In the genomic region with DNA sequence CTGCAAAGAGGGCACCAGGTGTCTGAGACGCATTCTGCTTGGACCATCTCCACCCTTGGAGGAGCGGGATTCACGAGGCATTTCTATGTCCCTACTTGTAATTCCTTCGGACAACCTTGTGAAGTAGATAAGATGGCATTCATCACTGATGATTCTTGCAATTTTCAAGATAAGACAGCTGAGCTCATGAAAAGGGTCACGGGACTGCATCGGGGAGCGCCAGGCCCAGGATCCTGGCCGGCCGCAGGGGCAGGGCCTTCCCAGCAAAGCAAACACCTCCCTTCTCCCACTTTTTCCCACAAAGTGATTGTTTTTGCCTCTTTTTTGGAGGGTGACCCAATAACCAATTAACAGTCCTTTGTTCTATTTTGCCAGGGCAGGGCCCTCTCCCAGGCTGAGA, we compare ENCODE assay signal across 24 cellular contexts. TPM values are rescaled to one million over a fixed set of nuclear protein-coding genes. Genes with fewer than 3 reads are reported as not detected.
A peak's percentile ranks its signal among the peaks of the same experiment; 100 is the strongest.
DNase-seq lines count a peak whose midpoint lies in the region; ATAC-seq and TF ChIP-seq lines count a peak whose summit lies in the region.
"Had no signal": no experiment of that assay in that cellular context is flagged by ENCODE, and none has a peak within 500 bp of the region (broad histone marks: within the 10 kb centered on the region; RNA-seq: fewer than 3 reads in every experiment).

No MANE protein-coding gene starts in this region.

- peaks cover 0 to 8% (median 0%) of the 10 kb centered on the region in 4 donors for H3K4me1 ChIP-seq in Peyer's patch

- H3K9me3 Mint-ChIP-seq in activated naive CD4-positive, alpha-beta T cell treated with anti-CD3 and anti-CD28 coated beads, Interleukin-2, amount 10 ng/mL, durations not matched to agents 7 days and 5 days, result no peaks in the 10 kb centered on the region
- no peaks in the 10 kb centered on the region for H3K9me3 Mint-ChIP-seq in activated naive CD4-positive, alpha-beta T cell treated with anti-CD3 and anti-CD28 coated beads, Interleukin-2, amount 50 U/mL, for 72 hours
- no peaks in the 10 kb centered on the region for H3K9me3 Mint-ChIP-seq in activated naive CD8-positive, alpha-beta T cell treated with anti-CD3 and anti-CD28 coated beads, Interleukin-2, amount 10 ng/mL, durations not matched to agents 7 days and 5 days
- H3K9me3 Mint-ChIP-seq in mesothelial cell of epicardium, result no peaks in the 10 kb centered on the region
- no peaks in the 10 kb centered on the region for H3K9me3 Mint-ChIP-seq in stimulated activated naive CD8-positive, alpha-beta T cell treated with anti-CD3 and anti-CD28 coated beads, Interleukin-15, amount 100 ng/mL, for 72 hours
- H3K9me3 Mint-ChIP-seq: activated T-cell treated with anti-CD3 and anti-CD28 coated beads, Interleukin-2, amount 50 U/mL, for 72 hours had no signal

- H3K27ac Mint-ChIP-seq in activated naive CD4-positive, alpha-beta T cell treated with anti-CD3 and anti-CD28 coated beads, Interleukin-2, amount 10 ng/mL, durations not matched to agents 7 days and 5 days, result peak overlapping the region; percentile 62
- peak overlapping the region in 1 of 2 donors; percentile 92 for H3K27ac Mint-ChIP-seq in activated naive CD4-positive, alpha-beta T cell treated with anti-CD3 and anti-CD28 coated beads, Interleukin-2, amount 50 U/mL, for 72 hours
- peak overlapping the region; percentile 81 for H3K27ac Mint-ChIP-seq in activated naive CD8-positive, alpha-beta T cell treated with anti-CD3 and anti-CD28 coated beads, Interleukin-2, amount 10 ng/mL, durations not matched to agents 7 days and 5 days
- peak overlapping the region; percentile 97 for H3K27ac Mint-ChIP-seq in mesothelial cell of epicardium
- H3K27ac Mint-ChIP-seq in stimulated activated naive CD8-positive, alpha-beta T cell treated with anti-CD3 and anti-CD28 coated beads, Interleukin-15, amount 100 ng/mL, for 72 hours, result no peak overlapping the region
- H3K27ac Mint-ChIP-seq: activated T-cell treated with anti-CD3 and anti-CD28 coated beads, Interleukin-2, amount 50 U/mL, for 72 hours had no signal

- no peak overlapping the region for H3K27ac ChIP-seq in Peyer's patch
- H3K27ac ChIP-seq: KMS-11, pancreas, SJSA1, WERI-Rb-1 had no signal

- CTCF ChIA-PET in activated naive CD4-positive, alpha-beta T cell treated with anti-CD3 and anti-CD28 coated beads, Interleukin-2, amount 10 ng/mL, durations not matched to agents 7 days and 5 days (lab: Charles Lee), result interaction anchor here (1.0 to 2.1 kb wide), 2 partner anchors 131 to 132 kb away, joined by 3 to 8 read pairs; no protein-coding TSS in a partner anchor

- peaks cover 0 to 7% (median 0%) of the 10 kb centered on the region in 3 donors for H3K36me3 ChIP-seq in Peyer's patch
- H3K36me3 ChIP-seq: pancreas, SJSA1 had no signal

- no peak for DNase-seq in activated naive CD4-positive, alpha-beta T cell treated with anti-CD3 and anti-CD28 coated beads, Interleukin-2, amount 10 ng/mL, durations not matched to agents 7 days and 5 days
- no peak for DNase-seq in activated naive CD4-positive, alpha-beta T cell treated with anti-CD3 and anti-CD28 coated beads, Interleukin-2, amount 50 U/mL, for 72 hours (ENCODE audit: low spot score in 2 of 2)
- no peak for DNase-seq in activated naive CD8-positive, alpha-beta T cell treated with anti-CD3 and anti-CD28 coated beads, Interleukin-2, amount 10 ng/mL, durations not matched to agents 7 days and 5 days
- no peak for DNase-seq in mesothelial cell of epicardium (ENCODE audit: low spot score in 2 of 2, unreplicated experiment in 2 of 2)
- DNase-seq in NCI-H69 (lab: John Stamatoyannopoulos, UW), result no peak
- DNase-seq in Peyer's patch, result no peak
- DNase-seq in LoVo (ENCODE audit: low spot score), result no peak
- DNase-seq in stimulated activated naive CD8-positive, alpha-beta T cell treated with anti-CD3 and anti-CD28 coated beads, Interleukin-15, amount 100 ng/mL, for 72 hours, result no peak
- DNase-seq: activated CD8-positive, alpha-beta memory T cell treated with anti-CD3 and anti-CD28 coated beads for 24 hours; activated T-cell treated with anti-CD3 and anti-CD28 coated beads, Interleukin-2, amount 50 U/mL, for 72 hours; caudate nucleus; NCI-H187; NCI-H2227 treated with DMSO at 0.1 percent for 48 hours; pancreas had no signal

- TF ChIP-seq POLR2A in Peyer's patch (IDR thresholded peaks at IDR 0.05), result no peak

- POLR2A ChIA-PET in activated naive CD8-positive, alpha-beta T cell treated with anti-CD3 and anti-CD28 coated beads, Interleukin-2, amount 10 ng/mL, durations not matched to agents 7 days and 5 days (lab: Charles Lee), result interaction anchor here (0.6 to 12.9 kb wide), 24 partner anchors 8 to 156 kb away, joined by 3 to 247 read pairs (median 5); a partner anchor contains a TSS

- peaks cover 66% of the 10 kb centered on the region for H3K4me1 Mint-ChIP-seq in activated naive CD4-positive, alpha-beta T cell treated with anti-CD3 and anti-CD28 coated beads, Interleukin-2, amount 10 ng/mL, durations not matched to agents 7 days and 5 days
- H3K4me1 Mint-ChIP-seq in activated naive CD8-positive, alpha-beta T cell treated with anti-CD3 and anti-CD28 coated beads, Interleukin-2, amount 10 ng/mL, durations not matched to agents 7 days and 5 days, result peaks cover 65% of the 10 kb centered on the region
- peaks cover 62% of the 10 kb centered on the region for H3K4me1 Mint-ChIP-seq in mesothelial cell of epicardium
- H3K4me1 Mint-ChIP-seq in stimulated activated naive CD8-positive, alpha-beta T cell treated with anti-CD3 and anti-CD28 coated beads, Interleukin-15, amount 100 ng/mL, for 72 hours, result peaks cover 76% of the 10 kb centered on the region

- H3K27me3 Mint-ChIP-seq in activated naive CD4-positive, alpha-beta T cell treated with anti-CD3 and anti-CD28 coated beads, Interleukin-2, amount 10 ng/mL, durations not matched to agents 7 days and 5 days, result no peaks in the 10 kb centered on the region
- H3K27me3 Mint-ChIP-seq in activated naive CD8-positive, alpha-beta T cell treated with anti-CD3 and anti-CD28 coated beads, Interleukin-2, amount 10 ng/mL, durations not matched to agents 7 days and 5 days, result no peaks in the 10 kb centered on the region
- H3K27me3 Mint-ChIP-seq in mesothelial cell of epicardium (ENCODE audit: low read depth), result no peaks in the 10 kb centered on the region
- no peaks in the 10 kb centered on the region for H3K27me3 Mint-ChIP-seq in stimulated activated naive CD8-positive, alpha-beta T cell treated with anti-CD3 and anti-CD28 coated beads, Interleukin-15, amount 100 ng/mL, for 72 hours

- H3K4me3 ChIP-seq in Peyer's patch, result no peak overlapping the region
- H3K4me3 ChIP-seq: GM12878, heart right ventricle, pancreas, SJSA1 had no signal

- no peaks in the 10 kb centered on the region for H3K9me3 ChIP-seq in Peyer's patch
- H3K9me3 ChIP-seq: heart right ventricle, pancreas, SJSA1 had no signal

- peaks cover 28% of the 10 kb centered on the region for H3K36me3 Mint-ChIP-seq in activated naive CD4-positive, alpha-beta T cell treated with anti-CD3 and anti-CD28 coated beads, Interleukin-2, amount 10 ng/mL, durations not matched to agents 7 days and 5 days
- peaks cover 0 to 20% of the 10 kb centered on the region in 2 donors for H3K36me3 Mint-ChIP-seq in activated naive CD4-positive, alpha-beta T cell treated with anti-CD3 and anti-CD28 coated beads, Interleukin-2, amount 50 U/mL, for 72 hours
- peaks cover 41% of the 10 kb centered on the region for H3K36me3 Mint-ChIP-seq in activated naive CD8-positive, alpha-beta T cell treated with anti-CD3 and anti-CD28 coated beads, Interleukin-2, amount 10 ng/mL, durations not matched to agents 7 days and 5 days
- peaks cover 5% of the 10 kb centered on the region for H3K36me3 Mint-ChIP-seq in mesothelial cell of epicardium

- no peak overlapping the region for H3K4me3 Mint-ChIP-seq in activated naive CD4-positive, alpha-beta T cell treated with anti-CD3 and anti-CD28 coated beads, Interleukin-2, amount 10 ng/mL, durations not matched to agents 7 days and 5 days
- H3K4me3 Mint-ChIP-seq in activated naive CD8-positive, alpha-beta T cell treated with anti-CD3 and anti-CD28 coated beads, Interleukin-2, amount 10 ng/mL, durations not matched to agents 7 days and 5 days, result no peak overlapping the region
- H3K4me3 Mint-ChIP-seq in mesothelial cell of epicardium, result no peak overlapping the region
- no peak overlapping the region for H3K4me3 Mint-ChIP-seq in stimulated activated naive CD8-positive, alpha-beta T cell treated with anti-CD3 and anti-CD28 coated beads, Interleukin-15, amount 100 ng/mL, for 72 hours
- H3K4me3 Mint-ChIP-seq: activated T-cell treated with anti-CD3 and anti-CD28 coated beads, Interleukin-2, amount 50 U/mL, for 72 hours had no signal

- no peak for TF ChIP-seq CTCF in mesothelial cell of epicardium (IDR thresholded peaks at IDR 0.05; ENCODE audit: unreplicated experiment)
- TF ChIP-seq CTCF in Peyer's patch (IDR thresholded peaks at IDR 0.05), result no peak

- ATAC-seq in activated naive CD4-positive, alpha-beta T cell treated with anti-CD3 and anti-CD28 coated beads, Interleukin-2, amount 50 U/mL, for 72 hours, result no peak
- ATAC-seq in activated naive CD8-positive, alpha-beta T cell treated with anti-CD3 and anti-CD28 coated beads, Interleukin-2, amount 10 ng/mL, durations not matched to agents 7 days and 5 days (ENCODE audit: low read depth), result no peak
- no peak for ATAC-seq in stimulated activated naive CD8-positive, alpha-beta T cell treated with anti-CD3 and anti-CD28 coated beads, Interleukin-15, amount 100 ng/mL, for 72 hours
- ATAC-seq: activated T-cell treated with anti-CD3 and anti-CD28 coated beads, Interleukin-2, amount 50 U/mL, for 72 hours; GM12878 had no signal

- H3K27me3 ChIP-seq in Peyer's patch, result no peaks in the 10 kb centered on the region
- H3K27me3 ChIP-seq: pancreas, SJSA1 had no signal

RNA-seq across cellular contexts. Expression of a gene that starts 8.4 kb away (rescaled TPM):
- 100 to 1,000 TPM in 1 of 2 donors, 10 to 100 TPM in 1; 68.9 to 522 TPM for total RNA-seq in activated naive CD4-positive, alpha-beta T cell treated with anti-CD3 and anti-CD28 coated beads, Interleukin-2, amount 50 U/mL, for 72 hours
- total RNA-seq in activated naive CD8-positive, alpha-beta T cell treated with anti-CD3 and anti-CD28 coated beads, Interleukin-2, amount 10 ng/mL, durations not matched to agents 7 days and 5 days, result 100 to 1,000 TPM; 508 to 564 TPM
- total RNA-seq in mesothelial cell of epicardium, result 15.4 to 16.9 TPM (median 15.8 TPM) in 3 replicates
- 10 to 100 TPM in 2 of 4 donors, 1 to 10 TPM in 2; 7.4 to 19.3 (median 10.6) TPM for total RNA-seq in Peyer's patch
- total RNA-seq: temporal lobe had no signal

RNA-seq across cellular contexts. Expression of a gene that starts 28.5 kb away (rescaled TPM):
- total RNA-seq in activated naive CD4-positive, alpha-beta T cell treated with anti-CD3 and anti-CD28 coated beads, Interleukin-2, amount 50 U/mL, for 72 hours, result 10 to 100 TPM; 16.1 to 40.4 TPM
- total RNA-seq in activated naive CD8-positive, alpha-beta T cell treated with anti-CD3 and anti-CD28 coated beads, Interleukin-2, amount 10 ng/mL, durations not matched to agents 7 days and 5 days, result 100 to 1,000 TPM; 125 to 142 TPM
- total RNA-seq in mesothelial cell of epicardium (not detected in 3 replicates), Peyer's patch (not detected)
- total RNA-seq: dermis microvascular lymphatic vessel endothelial cell, endothelial cell of umbilical vein, H4, HT-29, SJSA1 had no signal

RNA-seq across cellular contexts. Expression of a gene that starts 51.2 kb away (rescaled TPM):
- total RNA-seq in activated naive CD4-positive, alpha-beta T cell treated with anti-CD3 and anti-CD28 coated beads, Interleukin-2, amount 50 U/mL, for 72 hours, result 1 to 10 TPM; 6.3 to 7.5 TPM
- 10 to 100 TPM; 24.2 to 27.5 TPM for total RNA-seq in activated naive CD8-positive, alpha-beta T cell treated with anti-CD3 and anti-CD28 coated beads, Interleukin-2, amount 10 ng/mL, durations not matched to agents 7 days and 5 days
- total RNA-seq in mesothelial cell of epicardium, result 10.9 to 13.5 TPM (median 13.5 TPM) in 3 replicates
- total RNA-seq in Peyer's patch, result 10 to 100 TPM in 1 of 4 donors, 1 to 10 TPM in 3; 1.8 to 11.6 (median 6.0) TPM

Comparison
In these comparisons a context has a peak if more than half of its experiments do, and no peak if none do; other contexts are left out.
1. H3K27ac Mint-ChIP-seq: peak in activated naive CD4-positive, alpha-beta T cell treated with anti-CD3 and anti-CD28 coated beads, Interleukin-2, amount 10 ng/mL, durations not matched to agents 7 days and 5 days (single experiment), activated naive CD8-positive, alpha-beta T cell treated with anti-CD3 and anti-CD28 coated beads, Interleukin-2, amount 10 ng/mL, durations not matched to agents 7 days and 5 days (single experiment) and mesothelial cell of epicardium (single experiment); none in stimulated activated naive CD8-positive, alpha-beta T cell treated with anti-CD3 and anti-CD28 coated beads, Interleukin-15, amount 100 ng/mL, for 72 hours (0 of 2).
2. RNA of a gene that starts 28.5 kb away (total RNA-seq): 125 to 142 TPM in activated naive CD8-positive, alpha-beta T cell treated with anti-CD3 and anti-CD28 coated beads, Interleukin-2, amount 10 ng/mL, durations not matched to agents 7 days and 5 days and 16.1 to 40.4 TPM in activated naive CD4-positive, alpha-beta T cell treated with anti-CD3 and anti-CD28 coated beads, Interleukin-2, amount 50 U/mL, for 72 hours; not detected in mesothelial cell of epicardium and not detected in Peyer's patch; every median in the first group is over 10 times any median in the second.